Comparison of ENCODE assay signal across 8 cellular contexts in genomic region chr12:30286345-30286926, GRCh38.
DNase-seq lines count a peak whose midpoint lies in the region; ATAC-seq and TF ChIP-seq lines count a peak whose summit lies in the region.

No MANE protein-coding gene starts in this region.

- DNase-seq in AG09319 (ENCODE audit: extremely low read depth, low read depth): no peak
- DNase-seq in HFF-Myc (ENCODE audit: extremely low read depth, low read depth): peak; percentile 1
- peak; percentile 18 for DNase-seq in RWPE1 (ENCODE audit: low spot score)
- DNase-seq in glutamatergic neuron: no peak
- no peak for DNase-seq in stimulated activated naive CD8-positive, alpha-beta T cell treated with anti-CD3 and anti-CD28 coated beads, Interleukin-15, Interleukin-2, amounts not matched to agents 100 U/mL and 50 U/mL, for 24 hours
- no peak for DNase-seq in Ammon's horn (ENCODE audit: low spot score)
- no peak for DNase-seq in effector memory CD4-positive, alpha-beta T cell

- no peaks in the 10 kb centered on the region for H3K9me3 ChIP-seq in effector memory CD4-positive, alpha-beta T cell (ENCODE audit: control insufficient read depth, low read length)

- ATAC-seq in stimulated activated naive CD8-positive, alpha-beta T cell treated with anti-CD3 and anti-CD28 coated beads, Interleukin-15, Interleukin-2, amounts not matched to agents 100 U/mL and 50 U/mL, for 24 hours: no peak
- ATAC-seq in HG02763 (IDR thresholded peaks at IDR 0.05; ENCODE audit: unreplicated experiment): no peak

- H3K4me3 ChIP-seq in HFF-Myc (replicated peaks; ENCODE audit: low read depth, low read length): no peak overlapping the region
- no peak overlapping the region for H3K4me3 ChIP-seq in effector memory CD4-positive, alpha-beta T cell (ENCODE audit: insufficient read depth, low read depth, low read length, poor library complexity, severe bottlenecking)

- no peak overlapping the region for H3K4me3 Mint-ChIP-seq in glutamatergic neuron (ENCODE audit: unreplicated experiment)

- no peaks in the 10 kb centered on the region for H3K27me3 ChIP-seq in effector memory CD4-positive, alpha-beta T cell (replicated peaks; ENCODE audit: control insufficient read depth, insufficient read depth, low read length, poor library complexity, severe bottlenecking)

- H3K4me1 ChIP-seq in effector memory CD4-positive, alpha-beta T cell (ENCODE audit: control insufficient read depth, insufficient read depth, low read length, poor library complexity, severe bottlenecking): no peaks in the 10 kb centered on the region

- no peak overlapping the region for H3K27ac ChIP-seq in RWPE1
- H3K27ac ChIP-seq in effector memory CD4-positive, alpha-beta T cell (ENCODE audit: insufficient read depth, low read length, poor library complexity, severe bottlenecking): no peak overlapping the region

- H3K36me3 Mint-ChIP-seq in glutamatergic neuron (ENCODE audit: unreplicated experiment): peaks cover 1% of the 10 kb centered on the region

- H3K27me3 Mint-ChIP-seq in glutamatergic neuron (ENCODE audit: unreplicated experiment): no peaks in the 10 kb centered on the region

- no peaks in the 10 kb centered on the region for H3K9me3 Mint-ChIP-seq in glutamatergic neuron (ENCODE audit: unreplicated experiment)

- no peaks in the 10 kb centered on the region for H3K36me3 ChIP-seq in effector memory CD4-positive, alpha-beta T cell (ENCODE audit: control insufficient read depth, insufficient read depth, low read length)

- POLR2A ChIA-PET in RWPE1 (lab: Yijun Ruan, JAX; ENCODE audit: low non-redundant PET): no interaction called here

- TF ChIP-seq CTCF in AG09319 (IDR thresholded peaks at IDR 0.05; ENCODE audit: low read depth, low read length) (peak; percentile 65), HFF-Myc (IDR thresholded peaks at IDR 0.05; ENCODE audit: low read depth, low read length, missing control alignments) (peak; percentile 26), RWPE1 (conservative IDR thresholded peaks at IDR 0.05; ENCODE audit: low read depth) (peak; percentile 52; the same call in 1 of the 2 replicates), glutamatergic neuron (IDR thresholded peaks at IDR 0.05; ENCODE audit: partially characterized antibody, unreplicated experiment) (peak; percentile 45)

- no peak overlapping the region for H3K27ac Mint-ChIP-seq in glutamatergic neuron (ENCODE audit: unreplicated experiment)

- CTCF ChIA-PET in RWPE1 (lab: Yijun Ruan, JAX): no interaction called here

- H3K4me1 Mint-ChIP-seq in glutamatergic neuron (ENCODE audit: low read depth, unreplicated experiment): no peaks in the 10 kb centered on the region

Comparison
In these comparisons a context has a peak if more than half of its experiments do, and no peak if none do; other contexts are left out.
1. DNase-seq: peak in HFF-Myc (single experiment) and RWPE1 (single experiment); none in AG09319 (single experiment), glutamatergic neuron (single experiment), stimulated activated naive CD8-positive, alpha-beta T cell treated with anti-CD3 and anti-CD28 coated beads, Interleukin-15, Interleukin-2, amounts not matched to agents 100 U/mL and 50 U/mL, for 24 hours (single experiment), Ammon's horn (single experiment) and effector memory CD4-positive, alpha-beta T cell (0 of 3).
2. Peak in every context shown above with its lines, with median percentiles within 50 percentile points of each other: CTCF ChIP-seq.